Comparison of ENCODE assay signal across 19 cellular contexts in the genomic region with DNA sequence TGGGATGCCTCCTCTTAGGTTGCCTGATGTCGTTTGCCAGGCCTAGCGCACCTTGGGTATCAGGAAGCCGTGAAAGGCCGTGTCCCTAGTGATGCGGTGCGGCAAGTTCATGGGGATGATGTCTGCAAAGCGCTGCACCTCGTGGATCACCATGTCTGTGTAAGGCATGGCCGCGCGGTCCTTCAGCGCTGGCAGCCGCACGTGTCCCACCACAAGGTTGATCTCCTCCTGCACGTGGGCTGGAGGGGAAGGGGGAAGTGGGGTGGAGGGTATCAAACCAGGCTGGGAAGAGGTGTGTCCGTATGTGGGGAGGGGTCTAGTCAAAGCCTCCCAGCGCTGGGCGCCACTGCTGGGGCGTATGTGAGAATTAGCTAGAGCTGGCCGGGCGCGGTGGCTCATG. TPM values are rescaled to one million over a fixed set of nuclear protein-coding genes. Genes with fewer than 3 reads are reported as not detected.
DNase-seq lines count a peak whose midpoint lies in the region; TF ChIP-seq lines count a peak whose summit lies in the region.
"Had no signal": no experiment of that assay in that cellular context is flagged by ENCODE, and none has a peak within 500 bp of the region (broad histone marks: within the 10 kb centered on the region; RNA-seq: fewer than 3 reads in every experiment).

No MANE protein-coding gene starts in this region.

- H3K79me2 ChIP-seq in MM.1S (ENCODE audit: low read length), result no peaks in the 10 kb centered on the region

- H4K20me1 ChIP-seq in MM.1S (ENCODE audit: insufficient read depth, low read length), result no peaks in the 10 kb centered on the region

- no peak overlapping the region for H3K4me3 Mint-ChIP-seq in activated T-cell treated with anti-CD3 and anti-CD28 coated beads, Interleukin-2, amount 50 U/mL, for 24 hours
- H3K4me3 Mint-ChIP-seq in endothelial cell (ENCODE audit: unreplicated experiment) (no peak overlapping the region), nephron progenitor cell (no peak overlapping the region), type B pancreatic cell (no peak overlapping the region)
- H3K4me3 Mint-ChIP-seq: HFFc6 had no signal

- H3K4me1 Mint-ChIP-seq in activated T-cell treated with anti-CD3 and anti-CD28 coated beads, Interleukin-2, amount 50 U/mL, for 24 hours (ENCODE audit: low read depth), result peaks cover 44% of the 10 kb centered on the region
- peaks cover 23% of the 10 kb centered on the region for H3K4me1 Mint-ChIP-seq in endothelial cell (ENCODE audit: unreplicated experiment)
- H3K4me1 Mint-ChIP-seq in nephron progenitor cell, result peaks cover 30% of the 10 kb centered on the region
- peaks cover 32% of the 10 kb centered on the region for H3K4me1 Mint-ChIP-seq in type B pancreatic cell (ENCODE audit: unreplicated experiment)

- H3K27ac ChIP-seq in RWPE1 (no peak overlapping the region), Peyer's patch (peak overlapping the region in 1 of 4 donors; percentile 30), MM.1S (ENCODE audit: low read length) (no peak overlapping the region)
- H3K27ac ChIP-seq: epithelial cell of prostate, PC-9, upper lobe of right lung had no signal

- CTCF ChIA-PET in RWPE1 (lab: Yijun Ruan, JAX), result no interaction called here

- H3K4me3 ChIP-seq in Peyer's patch (no peak overlapping the region), MM.1S (ENCODE audit: low read length) (no peak overlapping the region)
- H3K4me3 ChIP-seq: gastrocnemius medialis, PC-9, upper lobe of right lung had no signal

- no peak overlapping the region for H3K9ac ChIP-seq in MM.1S (ENCODE audit: low read length)
- H3K9ac ChIP-seq: SK-N-SH had no signal

- H3K9me3 ChIP-seq in Peyer's patch (no peaks in the 10 kb centered on the region), MM.1S (replicated peaks; ENCODE audit: insufficient read depth, low read length) (no peaks in the 10 kb centered on the region)
- H3K9me3 ChIP-seq: gastrocnemius medialis, SK-N-SH, upper lobe of right lung had no signal

- H3K36me3 Mint-ChIP-seq in activated T-cell treated with anti-CD3 and anti-CD28 coated beads, Interleukin-2, amount 50 U/mL, for 24 hours (ENCODE audit: low read depth), result peaks cover 5% of the 10 kb centered on the region
- H3K36me3 Mint-ChIP-seq in endothelial cell (ENCODE audit: low read depth, unreplicated experiment) (peaks cover 7% of the 10 kb centered on the region), nephron progenitor cell (ENCODE audit: low read depth) (peaks cover 7% of the 10 kb centered on the region), type B pancreatic cell (peaks cover 3% of the 10 kb centered on the region)

- H3F3A ChIP-seq in MM.1S (ENCODE audit: insufficient read depth, low read length), result no peaks in the 10 kb centered on the region

- H3K36me3 ChIP-seq in Peyer's patch (peaks cover 0 to 2% (median 0%) of the 10 kb centered on the region in 3 donors), MM.1S (replicated peaks; ENCODE audit: insufficient read depth, low read length) (no peaks in the 10 kb centered on the region)
- H3K36me3 ChIP-seq: gastrocnemius medialis, upper lobe of right lung had no signal

- no peak for TF ChIP-seq POLR2A in Peyer's patch (IDR thresholded peaks at IDR 0.05)

- H3K4me2 ChIP-seq in MM.1S (ENCODE audit: low read depth, low read length), result no peak overlapping the region
- H3K4me2 ChIP-seq: PC-9, SK-N-SH had no signal

- peaks cover 0 to 27% (median 0%) of the 10 kb centered on the region in 4 donors for H3K4me1 ChIP-seq in Peyer's patch
- H3K4me1 ChIP-seq in MM.1S (ENCODE audit: low read length), result no peaks in the 10 kb centered on the region

- TF ChIP-seq CTCF in endothelial cell (IDR thresholded peaks at IDR 0.05; ENCODE audit: unreplicated experiment) (no peak), nephron progenitor cell (IDR thresholded peaks at IDR 0.05) (no peak), type B pancreatic cell (conservative IDR thresholded peaks at IDR 0.05) (no peak), RWPE1 (conservative IDR thresholded peaks at IDR 0.05; ENCODE audit: low read depth) (no peak), Peyer's patch (IDR thresholded peaks at IDR 0.05) (no peak), MM.1S (IDR thresholded peaks at IDR 0.05; ENCODE audit: low read length) (no peak)

- no peaks in the 10 kb centered on the region for H3K27me3 Mint-ChIP-seq in activated T-cell treated with anti-CD3 and anti-CD28 coated beads, Interleukin-2, amount 50 U/mL, for 24 hours
- H3K27me3 Mint-ChIP-seq in endothelial cell (ENCODE audit: unreplicated experiment) (peaks cover 17% of the 10 kb centered on the region), nephron progenitor cell (ENCODE audit: low read depth, poor library complexity) (peaks cover 23% of the 10 kb centered on the region), type B pancreatic cell (no peaks in the 10 kb centered on the region)

- H2AFZ ChIP-seq in MM.1S (ENCODE audit: low read length), result no peak overlapping the region
- H2AFZ ChIP-seq: PC-9 had no signal

- no peak overlapping the region for H3K27ac Mint-ChIP-seq in activated T-cell treated with anti-CD3 and anti-CD28 coated beads, Interleukin-2, amount 50 U/mL, for 24 hours
- H3K27ac Mint-ChIP-seq in endothelial cell (ENCODE audit: unreplicated experiment) (peak overlapping the region; percentile 64), nephron progenitor cell (peak overlapping the region; percentile 71), type B pancreatic cell (peak overlapping the region; percentile 34)
- H3K27ac Mint-ChIP-seq: HFFc6 had no signal

- H3K27me3 ChIP-seq in Peyer's patch (no peaks in the 10 kb centered on the region), MM.1S (replicated peaks; ENCODE audit: insufficient read depth, low read length) (no peaks in the 10 kb centered on the region)
- H3K27me3 ChIP-seq: gastrocnemius medialis, upper lobe of right lung had no signal

- H3K9me3 Mint-ChIP-seq in activated T-cell treated with anti-CD3 and anti-CD28 coated beads, Interleukin-2, amount 50 U/mL, for 24 hours, result no peaks in the 10 kb centered on the region
- no peaks in the 10 kb centered on the region for H3K9me3 Mint-ChIP-seq in endothelial cell (ENCODE audit: unreplicated experiment)
- peaks cover 4% of the 10 kb centered on the region for H3K9me3 Mint-ChIP-seq in nephron progenitor cell
- no peaks in the 10 kb centered on the region for H3K9me3 Mint-ChIP-seq in type B pancreatic cell
- H3K9me3 Mint-ChIP-seq: HFFc6 had no signal

- no peaks in the 10 kb centered on the region for H3K9me2 ChIP-seq in MM.1S (replicated peaks; ENCODE audit: insufficient read depth, low read length)
- H3K9me2 ChIP-seq: SK-N-SH had no signal

- POLR2A ChIA-PET in RWPE1 (lab: Yijun Ruan, JAX; ENCODE audit: low non-redundant PET), result no interaction called here

- peak; percentile 13 for DNase-seq in activated T-cell treated with anti-CD3 and anti-CD28 coated beads, Interleukin-2, amount 50 U/mL, for 1 hour
- DNase-seq in activated T-cell treated with anti-CD3 and anti-CD28 coated beads, Interleukin-2, amount 50 U/mL, for 24 hours, result no peak
- DNase-seq in endothelial cell (ENCODE audit: low spot score), result no peak
- DNase-seq in nephron progenitor cell, result no peak
- DNase-seq in type B pancreatic cell (ENCODE audit: extremely low spot score, unreplicated experiment), result no peak
- no peak for DNase-seq in RWPE1 (ENCODE audit: low spot score)
- DNase-seq in Peyer's patch, result no peak
- DNase-seq in MM.1S, result no peak
- DNase-seq: cortex of kidney, DND-41, gastrocnemius medialis, HFFc6, NCI-H2081, NCI-H524 treated with DMSO at 0.1 percent for 48 hours, PC-9, SK-N-SH, upper lobe of right lung had no signal

RNA-seq across cellular contexts. Expression of a gene that starts 23.2 kb away (rescaled TPM):
- 146 TPM for total RNA-seq in endothelial cell (ENCODE audit: unreplicated experiment)
- 83.4 and 83.8 TPM in 2 replicates for total RNA-seq in type B pancreatic cell (ENCODE audit: low replicate concordance)
- total RNA-seq in Peyer's patch, result 10 to 100 TPM; 75.8 to 96.6 (median 88.1) TPM

RNA-seq across cellular contexts. Expression of a gene that starts 28.1 kb away (rescaled TPM):
- total RNA-seq in endothelial cell (ENCODE audit: unreplicated experiment) (not detected), type B pancreatic cell (ENCODE audit: low replicate concordance) (not detected in 2 replicates), Peyer's patch (not detected)
- total RNA-seq: HFFc6, lung microvascular endothelial cell, PC-9, upper lobe of right lung had no signal

RNA-seq across cellular contexts. Expression of a gene that starts 44.1 kb away (rescaled TPM):
- total RNA-seq in endothelial cell (ENCODE audit: unreplicated experiment), result 29.2 TPM
- 10.4 and 12.4 TPM in 2 replicates for total RNA-seq in type B pancreatic cell (ENCODE audit: low replicate concordance)
- 10 to 100 TPM; 14.9 to 71.2 (median 51.3) TPM for total RNA-seq in Peyer's patch

RNA-seq across cellular contexts. Expression of a gene that starts 46.8 kb away (rescaled TPM):
- total RNA-seq in endothelial cell (ENCODE audit: unreplicated experiment), result not detected
- total RNA-seq in type B pancreatic cell (ENCODE audit: low replicate concordance), result 1.7 and 3.2 TPM in 2 replicates
- total RNA-seq in Peyer's patch, result 1 to 10 TPM in 1 of 4 donors, not detected in 3; 4.0 TPM
- total RNA-seq: gastrocnemius medialis, HFFc6, lung microvascular endothelial cell, upper lobe of right lung had no signal

RNA-seq across cellular contexts. Expression of a gene that starts 59.9 kb away (rescaled TPM):
- total RNA-seq in endothelial cell (ENCODE audit: unreplicated experiment), result not detected
- total RNA-seq in type B pancreatic cell (ENCODE audit: low replicate concordance), result not detected in 2 replicates
- total RNA-seq in Peyer's patch, result not detected
- total RNA-seq: gastrocnemius medialis, HFFc6, lung microvascular endothelial cell, PC-9 had no signal
